In the genomic region with DNA sequence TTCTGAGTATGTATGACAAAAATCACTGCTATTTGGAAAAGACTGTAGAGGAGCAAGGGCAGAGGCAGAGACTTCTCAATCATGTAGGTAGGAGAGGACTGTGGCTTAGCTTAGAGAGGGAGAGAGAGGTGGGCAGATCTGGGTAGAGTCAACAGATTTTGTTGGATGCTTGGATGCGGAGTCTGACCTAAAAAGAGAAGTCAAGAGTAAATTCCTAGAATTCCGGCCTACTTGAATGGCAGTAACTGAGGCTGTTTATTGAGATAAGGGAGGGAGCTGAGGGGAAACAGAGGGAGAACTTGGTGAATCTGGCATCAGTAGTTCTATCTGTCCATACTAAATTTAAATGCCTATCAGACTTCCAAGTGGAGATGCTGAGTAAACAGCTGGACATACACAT, we compare ENCODE assay signal across 13 cellular contexts. TPM values are rescaled to one million over a fixed set of nuclear protein-coding genes. Genes with fewer than 3 reads are reported as not detected.
DNase-seq lines count a peak whose midpoint lies in the region; ATAC-seq lines count a peak whose summit lies in the region.
"Had no signal": no experiment of that assay in that cellular context is flagged by ENCODE, and none has a peak within 500 bp of the region (broad histone marks: within the 10 kb centered on the region; RNA-seq: fewer than 3 reads in every experiment).

No MANE protein-coding gene starts in this region.

- peaks cover 2 to 36% (median 33%) of the 10 kb centered on the region in 5 donors for H3K4me1 ChIP-seq in subcutaneous abdominal adipose tissue (ENCODE audit: control insufficient read depth in 5 of 5, insufficient read depth in 5 of 5, low read length in 5 of 5)

- H3K4me3 Mint-ChIP-seq in activated CD8-positive, alpha-beta memory T cell treated with anti-CD3 and anti-CD28 coated beads, Interleukin-2, amount 10 ng/mL, durations not matched to agents 7 days and 5 days, result peak overlapping the region; percentile 33
- H3K4me3 Mint-ChIP-seq in immature natural killer cell, result peak overlapping the region in 2 of 5 donors; percentile 15 to 22

- peaks cover 35% of the 10 kb centered on the region for H3K4me1 Mint-ChIP-seq in activated CD8-positive, alpha-beta memory T cell treated with anti-CD3 and anti-CD28 coated beads, Interleukin-2, amount 10 ng/mL, durations not matched to agents 7 days and 5 days
- peaks cover 26 to 36% of the 10 kb centered on the region in 2 donors for H3K4me1 Mint-ChIP-seq in immature natural killer cell

- H3K27ac Mint-ChIP-seq in activated CD8-positive, alpha-beta memory T cell treated with anti-CD3 and anti-CD28 coated beads, Interleukin-2, amount 10 ng/mL, durations not matched to agents 7 days and 5 days, result no peak overlapping the region
- H3K27ac Mint-ChIP-seq in immature natural killer cell, result peak overlapping the region in 5 of 6 donors; percentile 1 to 71 (median 20)

- no peak for DNase-seq in activated CD8-positive, alpha-beta memory T cell treated with anti-CD3 and anti-CD28 coated beads, Interleukin-2, amount 10 ng/mL, durations not matched to agents 7 days and 5 days
- DNase-seq in activated CD8-positive, alpha-beta memory T cell treated with anti-CD3 and anti-CD28 coated beads, Interleukin-2, amount 50 U/mL, for 48 hours, result no peak
- no peak for DNase-seq in SK-N-MC (ENCODE audit: low read depth, low spot score)
- no peak for DNase-seq in immature natural killer cell
- DNase-seq in DMS53 (lab: John Stamatoyannopoulos, UW), result no peak
- no peak for DNase-seq in activated effector memory CD4-positive, alpha-beta T cell treated with anti-CD3 and anti-CD28 coated beads, Interleukin-2, amount 50 U/mL, for 16 hours
- DNase-seq: DMS79, transverse colon had no signal

- CTCF ChIA-PET in activated CD8-positive, alpha-beta memory T cell treated with anti-CD3 and anti-CD28 coated beads, Interleukin-2, amount 10 ng/mL, durations not matched to agents 7 days and 5 days (lab: Charles Lee), result interaction anchor here (0.6 kb wide), 1 partner anchor 26 kb away, joined by 3 read pairs; no protein-coding TSS in a partner anchor

- H3K9me3 Mint-ChIP-seq in activated CD8-positive, alpha-beta memory T cell treated with anti-CD3 and anti-CD28 coated beads, Interleukin-2, amount 10 ng/mL, durations not matched to agents 7 days and 5 days (ENCODE audit: low read depth), result no peaks in the 10 kb centered on the region
- no peaks in the 10 kb centered on the region for H3K9me3 Mint-ChIP-seq in immature natural killer cell

- H3K36me3 Mint-ChIP-seq in activated CD8-positive, alpha-beta memory T cell treated with anti-CD3 and anti-CD28 coated beads, Interleukin-2, amount 10 ng/mL, durations not matched to agents 7 days and 5 days, result peaks cover 17% of the 10 kb centered on the region
- no peaks in the 10 kb centered on the region for H3K36me3 Mint-ChIP-seq in immature natural killer cell

- H3K9ac ChIP-seq in SK-N-MC (ENCODE audit: insufficient read length) (no peak overlapping the region), subcutaneous abdominal adipose tissue (ENCODE audit: low read length in 5 of 5) (peak overlapping the region in 2 of 5 donors; percentile 4 to 68)

- peaks cover 15% of the 10 kb centered on the region; the same call in 1 of the 2 replicates for H3K36me3 ChIP-seq in SK-N-MC (ENCODE audit: insufficient read depth, low read length)
- H3K36me3 ChIP-seq in subcutaneous abdominal adipose tissue (ENCODE audit: control insufficient read depth in 5 of 5, insufficient read depth in 5 of 5, low read length in 5 of 5), result no peaks in the 10 kb centered on the region
- H3K36me3 ChIP-seq: transverse colon had no signal

- no peaks in the 10 kb centered on the region for H3K27me3 Mint-ChIP-seq in activated CD8-positive, alpha-beta memory T cell treated with anti-CD3 and anti-CD28 coated beads, Interleukin-2, amount 10 ng/mL, durations not matched to agents 7 days and 5 days
- peaks cover 5 to 7% (median 6%) of the 10 kb centered on the region in 3 donors for H3K27me3 Mint-ChIP-seq in immature natural killer cell (ENCODE audit: low read depth in 3 of 3)

- H3K27ac ChIP-seq in SK-N-MC (peak overlapping the region; percentile 15; the same call in 1 of the 2 replicates), subcutaneous abdominal adipose tissue (ENCODE audit: low read depth, low read length) (peak overlapping the region; percentile 24)
- H3K27ac ChIP-seq: A549, body of pancreas had no signal

- no peak overlapping the region for H3K4me3 ChIP-seq in SK-N-MC
- no peak overlapping the region for H3K4me3 ChIP-seq in subcutaneous abdominal adipose tissue (ENCODE audit: low read depth in 1 of 5, low read length in 5 of 5)
- H3K4me3 ChIP-seq: A549, body of pancreas had no signal

- no peak for ATAC-seq in activated CD8-positive, alpha-beta memory T cell treated with anti-CD3 and anti-CD28 coated beads, Interleukin-2, amount 10 ng/mL, durations not matched to agents 7 days and 5 days
- no peak for ATAC-seq in HG03108 (IDR thresholded peaks at IDR 0.05; ENCODE audit: unreplicated experiment)
- ATAC-seq: A549, body of pancreas had no signal

- H3K9me3 ChIP-seq in SK-N-MC (ENCODE audit: low read depth, low read length) (no peaks in the 10 kb centered on the region), subcutaneous abdominal adipose tissue (ENCODE audit: control insufficient read depth in 5 of 5, low read length in 5 of 5) (no peaks in the 10 kb centered on the region)
- H3K9me3 ChIP-seq: A549, body of pancreas, transverse colon had no signal

- no peaks in the 10 kb centered on the region for H3K27me3 ChIP-seq in subcutaneous abdominal adipose tissue (ENCODE audit: control insufficient read depth in 5 of 5, insufficient read depth in 4 of 5, low read length in 5 of 5)
- H3K27me3 ChIP-seq: body of pancreas, transverse colon had no signal

RNA-seq across cellular contexts. Expression of a gene that starts 2.4 kb away (rescaled TPM):
- total RNA-seq in activated CD8-positive, alpha-beta memory T cell treated with anti-CD3 and anti-CD28 coated beads, Interleukin-2, amount 10 ng/mL, durations not matched to agents 7 days and 5 days, result 1 to 10 TPM; 1.6 to 1.8 TPM
- under 1 TPM in 1 of 3 donors, not detected in 2; 0.78 TPM for polyA plus RNA-seq in immature natural killer cell
- total RNA-seq: NCI-H460 had no signal

RNA-seq across cellular contexts. Expression of a gene that starts 25.9 kb away (rescaled TPM):
- 10 to 100 TPM; 41.8 to 44.3 TPM for total RNA-seq in activated CD8-positive, alpha-beta memory T cell treated with anti-CD3 and anti-CD28 coated beads, Interleukin-2, amount 10 ng/mL, durations not matched to agents 7 days and 5 days
- polyA plus RNA-seq in immature natural killer cell, result 10 to 100 TPM; 35.5 to 55.0 (median 40.7) TPM

RNA-seq across cellular contexts. Expression of a gene that starts 55.3 kb away (rescaled TPM):
- 10 to 100 TPM; 13.3 to 13.5 TPM for total RNA-seq in activated CD8-positive, alpha-beta memory T cell treated with anti-CD3 and anti-CD28 coated beads, Interleukin-2, amount 10 ng/mL, durations not matched to agents 7 days and 5 days
- 1 to 10 TPM in 2 of 3 donors, under 1 TPM in 1; 0.73 to 2.0 (median 1.5) TPM for polyA plus RNA-seq in immature natural killer cell
